Comparison of ENCODE assay signal across 16 cellular contexts in the genomic region with DNA sequence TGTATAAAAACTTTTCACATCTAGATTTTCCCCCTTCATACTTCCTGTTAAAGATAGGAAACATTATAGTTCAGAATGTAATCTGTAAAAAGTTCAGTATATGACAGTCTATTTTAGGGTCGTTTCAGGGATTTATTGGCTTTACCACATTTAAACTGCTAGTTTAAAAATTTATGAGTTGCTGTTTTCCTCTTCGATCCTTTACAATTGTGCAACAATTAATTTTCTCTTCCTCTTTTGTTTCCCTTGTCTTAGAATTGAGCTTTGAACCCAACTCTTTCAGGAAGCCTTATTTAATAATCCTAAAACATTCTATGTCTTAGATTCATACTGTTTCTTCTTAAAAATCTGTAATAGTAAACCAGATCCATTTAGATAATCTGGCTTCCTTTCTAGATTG.
"Had no signal": no experiment of that assay in that cellular context is flagged by ENCODE, and none has a peak within 500 bp of the region (broad histone marks: within the 10 kb centered on the region; RNA-seq: fewer than 3 reads in every experiment).

No MANE protein-coding gene starts in this region.

- H3K4me1 Mint-ChIP-seq: activated naive CD4-positive, alpha-beta T cell treated with anti-CD3 and anti-CD28 coated beads, Interleukin-2, amount 10 ng/mL, durations not matched to agents 7 days and 5 days had no signal

- H3K4me3 Mint-ChIP-seq: activated naive CD4-positive, alpha-beta T cell treated with anti-CD3 and anti-CD28 coated beads, Interleukin-2, amount 10 ng/mL, durations not matched to agents 7 days and 5 days; activated T-helper 17 cell treated with anti-CD3 and anti-CD28 coated beads, Interleukin-2, amount 50 U/mL, for 72 hours had no signal

- H3K27ac Mint-ChIP-seq: activated naive CD4-positive, alpha-beta T cell treated with anti-CD3 and anti-CD28 coated beads, Interleukin-2, amount 10 ng/mL, durations not matched to agents 7 days and 5 days; activated T-helper 17 cell treated with anti-CD3 and anti-CD28 coated beads, Interleukin-2, amount 50 U/mL, for 72 hours had no signal

- H3K4me3 ChIP-seq: gastrocnemius medialis, heart left ventricle, lung, pancreas, stomach, testis, upper lobe of left lung had no signal

- H3K36me3 ChIP-seq: gastrocnemius medialis, heart left ventricle, pancreas, stomach, upper lobe of left lung had no signal

- H3K9me3 ChIP-seq: gastrocnemius medialis, heart left ventricle, pancreas, stomach, testis, upper lobe of left lung had no signal

- H3K9me3 Mint-ChIP-seq: activated naive CD4-positive, alpha-beta T cell treated with anti-CD3 and anti-CD28 coated beads, Interleukin-2, amount 10 ng/mL, durations not matched to agents 7 days and 5 days; activated T-helper 17 cell treated with anti-CD3 and anti-CD28 coated beads, Interleukin-2, amount 50 U/mL, for 72 hours had no signal

- H3K27ac ChIP-seq: gastrocnemius medialis, heart left ventricle, pancreas, stomach, testis, upper lobe of left lung had no signal

- H3K27me3 Mint-ChIP-seq: activated naive CD4-positive, alpha-beta T cell treated with anti-CD3 and anti-CD28 coated beads, Interleukin-2, amount 10 ng/mL, durations not matched to agents 7 days and 5 days; activated T-helper 17 cell treated with anti-CD3 and anti-CD28 coated beads, Interleukin-2, amount 50 U/mL, for 72 hours had no signal

- ATAC-seq: activated T-helper 17 cell treated with anti-CD3 and anti-CD28 coated beads, Interleukin-2, amount 50 U/mL, for 72 hours; gastrocnemius medialis; heart left ventricle; left cardiac atrium; pancreas; sciatic nerve had no signal

- H3K27me3 ChIP-seq: gastrocnemius medialis, heart left ventricle, pancreas, stomach, testis, upper lobe of left lung had no signal

- H3K36me3 Mint-ChIP-seq: activated naive CD4-positive, alpha-beta T cell treated with anti-CD3 and anti-CD28 coated beads, Interleukin-2, amount 10 ng/mL, durations not matched to agents 7 days and 5 days had no signal

- H3K4me1 ChIP-seq: testis had no signal

- DNase-seq: activated CD4-positive, alpha-beta T cell treated with anti-CD3 and anti-CD28 coated beads, Interleukin-2, amount 50 U/mL, for 1 hour; activated CD8-positive, alpha-beta memory T cell treated with anti-CD3 and anti-CD28 coated beads for 24 hours; activated naive CD4-positive, alpha-beta T cell treated with anti-CD3 and anti-CD28 coated beads, Interleukin-2, amount 10 ng/mL, durations not matched to agents 7 days and 5 days; erythroblast; gastrocnemius medialis; heart left ventricle; left cardiac atrium; midbrain; pancreas; stimulated activated CD4-positive, alpha-beta T cell treated with anti-CD3 and anti-CD28 coated beads, Interleukin-1b, Interleukin-23, amount 100 ng/mL, for 48 hours; stomach; testis; upper lobe of left lung had no signal
